1 cellular context compared by ENCODE assay signal in the genomic region with DNA sequence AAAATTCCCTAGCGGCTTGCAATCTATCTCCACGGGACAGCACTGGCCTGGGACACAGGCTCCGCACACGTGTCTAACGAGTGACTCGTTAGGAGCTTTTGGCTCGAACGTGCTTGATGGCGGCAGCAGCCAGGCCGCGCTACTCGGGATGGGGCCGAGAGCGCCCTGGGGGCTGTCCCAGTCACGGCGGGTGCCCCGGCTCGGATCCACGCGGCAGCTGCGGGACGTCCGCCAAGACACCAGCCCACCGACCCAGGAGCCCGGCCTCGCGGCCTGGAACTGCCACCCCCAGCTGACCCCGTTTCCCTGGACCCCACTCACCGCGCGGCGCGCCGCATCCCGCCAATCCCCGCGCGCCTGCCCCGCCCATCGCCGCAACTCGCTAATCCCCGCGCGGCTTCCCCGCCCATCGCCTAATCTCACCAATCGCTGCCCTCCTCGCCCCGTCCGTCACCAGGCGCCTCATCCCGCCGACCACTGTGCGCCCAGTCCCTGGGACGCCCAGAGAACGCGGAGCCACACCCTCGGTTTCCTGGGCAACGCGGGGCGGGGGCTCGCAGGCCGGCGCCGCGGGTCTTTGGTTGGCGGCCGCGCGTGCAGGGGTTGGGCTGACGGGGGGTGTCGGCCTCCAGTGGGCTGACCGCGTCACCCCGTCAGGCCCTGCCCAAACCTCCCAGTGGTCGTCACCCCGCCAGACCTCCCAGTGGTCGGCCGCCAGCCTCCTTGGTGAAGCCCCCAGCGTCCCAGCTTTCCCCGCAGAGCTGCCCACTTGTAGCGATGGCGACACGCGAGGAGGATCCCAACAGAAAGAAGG.
A peak's percentile ranks its signal among the peaks of the same experiment; 100 is the strongest.
TF ChIP-seq lines count a peak whose summit lies in the region.

A gene (minus strand): TSS at position 359 of the 814 bp plus-strand sequence. CDS start 1,495 bp downstream, outside the sequence.

TF ChIP-seq in HepG2, 621 proteins besides CTCF, POLR2A, EP300 and RAD21 (continued from another document):
- 0 out of 2 replicates have a peak, but pooled peaks have one; percentile 47 for TF ChIP-seq ZNF878 (CRISPR knock-in tag; IDR thresholded peaks at IDR 0.05)
- no peak for TF ChIP-seq HOXA9 (CRISPR knock-in tag; IDR thresholded peaks at IDR 0.05; ENCODE audit: borderline replicate concordance)
- TF ChIP-seq ZFP82 (CRISPR knock-in tag; IDR thresholded peaks at IDR 0.05; ENCODE audit: borderline replicate concordance) = peak; percentile 91; the same call in 1 of the 2 replicates
- TF ChIP-seq TAF15 (IDR thresholded peaks at IDR 0.05; ENCODE audit: low read depth, low read length, poor library complexity, severe bottlenecking) = no peak
- TF ChIP-seq REPIN1 (CRISPR knock-in tag; IDR thresholded peaks at IDR 0.05; ENCODE audit: borderline replicate concordance, low read depth) = peak; percentile 79; the same call in 1 of the 2 replicates
- TF ChIP-seq DNMT3B (CRISPR knock-in tag; conservative IDR thresholded peaks at IDR 0.05) = no peak
- TF ChIP-seq ZNF557 (CRISPR knock-in tag; IDR thresholded peaks at IDR 0.05) = no peak
- TF ChIP-seq CBX5 (CRISPR knock-in tag; IDR thresholded peaks at IDR 0.05; ENCODE audit: borderline replicate concordance) = no peak
- TF ChIP-seq SP1 (IDR thresholded peaks at IDR 0.05) = no peak
- TF ChIP-seq SP1 (CRISPR knock-in tag; IDR thresholded peaks at IDR 0.05) = peak; percentile 92
- no peak for TF ChIP-seq TOE1 (CRISPR knock-in tag; IDR thresholded peaks at IDR 0.05)
- TF ChIP-seq TGIF2 (CRISPR knock-in tag; IDR thresholded peaks at IDR 0.05) = no peak
- peak; percentile 55; the same call in 1 of the 2 replicates for TF ChIP-seq ZNF768 (CRISPR knock-in tag; IDR thresholded peaks at IDR 0.05)
- TF ChIP-seq SIX4 (CRISPR knock-in tag; IDR thresholded peaks at IDR 0.05) = peak; percentile 23; the same call in 1 of the 2 replicates
- TF ChIP-seq ZNF234 (CRISPR knock-in tag; conservative IDR thresholded peaks at IDR 0.05) = peak; percentile 81; the same call in 1 of the 2 replicates
- no peak for TF ChIP-seq JUN (CRISPR knock-in tag; IDR thresholded peaks at IDR 0.05)
- peak; percentile 46; the same call in 1 of the 2 replicates for TF ChIP-seq FOXO1 (CRISPR knock-in tag; IDR thresholded peaks at IDR 0.05)
- TF ChIP-seq BCL6 (CRISPR knock-in tag; IDR thresholded peaks at IDR 0.05) = no peak
- TF ChIP-seq, protein P1, sequence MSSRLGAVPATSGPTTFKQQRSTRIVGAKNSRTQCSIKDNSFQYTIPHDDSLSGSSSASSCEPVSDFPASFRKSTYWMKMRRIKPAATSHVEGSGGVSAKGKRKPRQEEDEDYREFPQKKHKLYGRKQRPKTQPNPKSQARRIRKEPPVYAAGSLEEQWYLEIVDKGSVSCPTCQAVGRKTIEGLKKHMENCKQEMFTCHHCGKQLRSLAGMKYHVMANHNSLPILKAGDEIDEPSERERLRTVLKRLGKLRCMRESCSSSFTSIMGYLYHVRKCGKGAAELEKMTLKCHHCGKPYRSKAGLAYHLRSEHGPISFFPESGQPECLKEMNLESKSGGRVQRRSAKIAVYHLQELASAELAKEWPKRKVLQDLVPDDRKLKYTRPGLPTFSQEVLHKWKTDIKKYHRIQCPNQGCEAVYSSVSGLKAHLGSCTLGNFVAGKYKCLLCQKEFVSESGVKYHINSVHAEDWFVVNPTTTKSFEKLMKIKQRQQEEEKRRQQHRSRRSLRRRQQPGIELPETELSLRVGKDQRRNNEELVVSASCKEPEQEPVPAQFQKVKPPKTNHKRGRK (CRISPR knock-in tag; IDR thresholded peaks at IDR 0.05) = no peak
